Comparison of ENCODE assay signal across 8 cellular contexts in genomic region chr4:184514121-184514988, GRCh38. TPM values are rescaled to one million over a fixed set of nuclear protein-coding genes. Genes with fewer than 3 reads are reported as not detected.
DNase-seq lines count a peak whose midpoint lies in the region; ATAC-seq and TF ChIP-seq lines count a peak whose summit lies in the region.

No MANE protein-coding gene starts in this region.

- DNase-seq in AG04449 (ENCODE audit: low read depth, low spot score) (peak; percentile 69), T-helper 17 cell (no peak), stromal cell of bone marrow (ENCODE audit: low read depth) (peak; percentile 84), DMS114 treated with DMSO at 0.1 percent for 48 hours (lab: John Stamatoyannopoulos, UW; ENCODE audit: unreplicated experiment) (no peak)

- H3K27me3 Mint-ChIP-seq in T-helper 17 cell, result no peaks in the 10 kb centered on the region
- no peaks in the 10 kb centered on the region for H3K27me3 Mint-ChIP-seq in dendritic cell treated with granulocyte-macrophage colony-stimulating factor and Interleukin-4, amounts not matched to agents 40 ng/mL and 50 ng/mL, for 4 days

- intact Hi-C loops in dendritic cell treated with granulocyte-macrophage colony-stimulating factor and Interleukin-4, amounts not matched to agents 40 ng/mL and 50 ng/mL, for 4 days (cut with micrococcal nuclease), result loop anchor here (2.0 kb wide), 2 partner anchors 22 to 40 kb away; partner anchors contain the start of gene IRF2

- peaks cover 15% of the 10 kb centered on the region for H3K9me3 Mint-ChIP-seq in dendritic cell treated with granulocyte-macrophage colony-stimulating factor and Interleukin-4, amounts not matched to agents 40 ng/mL and 50 ng/mL, for 4 days

- no peaks in the 10 kb centered on the region for H3K36me3 Mint-ChIP-seq in T-helper 17 cell (ENCODE audit: low read depth)
- H3K36me3 Mint-ChIP-seq in dendritic cell treated with granulocyte-macrophage colony-stimulating factor and Interleukin-4, amounts not matched to agents 40 ng/mL and 50 ng/mL, for 4 days (ENCODE audit: low read depth), result no peaks in the 10 kb centered on the region

- POLR2A ChIA-PET in AG04449 (lab: Yijun Ruan, JAX), result interaction anchor here (0.9 to 2.0 kb wide), 3 partner anchors 23 to 245 kb away, joined by 3 to 12 read pairs (median 6); partner anchors contain the start of gene IRF2

- CTCF ChIA-PET in AG04449 (lab: Yijun Ruan, JAX), result interaction anchor here (0.8 to 3.1 kb wide), 6 partner anchors 11 to 263 kb away, joined by 3 to 17 read pairs (median 3); no protein-coding TSS in a partner anchor

- no peaks in the 10 kb centered on the region for H3K9me3 ChIP-seq in T-helper 17 cell (ENCODE audit: control insufficient read depth, low read length, poor library complexity, severe bottlenecking)
- no peaks in the 10 kb centered on the region for H3K9me3 ChIP-seq in muscle layer of duodenum (ENCODE audit: control insufficient read depth in 1 of 2, low read length in 2 of 2)

- H3K36me3 ChIP-seq in muscle layer of duodenum (ENCODE audit: control insufficient read depth in 1 of 2, insufficient read depth in 2 of 2, low read length in 2 of 2), result no peaks in the 10 kb centered on the region

- H3K4me1 ChIP-seq in muscle layer of duodenum (ENCODE audit: control insufficient read depth in 1 of 2, insufficient read depth in 2 of 2, low read length in 2 of 2), result peaks cover 0 to 8% of the 10 kb centered on the region in 2 donors

- H3K4me3 ChIP-seq in AG04449 (ENCODE audit: low read depth, low read length) (peak overlapping the region; percentile 48), muscle layer of duodenum (ENCODE audit: low read depth in 1 of 2, low read length in 2 of 2) (no peak overlapping the region)

- peak; percentile 98 for ATAC-seq in GM18909 (IDR thresholded peaks at IDR 0.05; ENCODE audit: poor library complexity, unreplicated experiment)
- peak; percentile 97 for ATAC-seq in HG03108 (IDR thresholded peaks at IDR 0.05; ENCODE audit: unreplicated experiment)
- peak; percentile 64 for ATAC-seq in T-helper 17 cell

- no peak for TF ChIP-seq CTCF in AG04449 (IDR thresholded peaks at IDR 0.05; ENCODE audit: insufficient read depth, low read length, missing control alignments)

- peak overlapping the region; percentile 55 for H3K4me3 Mint-ChIP-seq in T-helper 17 cell
- H3K4me3 Mint-ChIP-seq in dendritic cell treated with granulocyte-macrophage colony-stimulating factor and Interleukin-4, amounts not matched to agents 40 ng/mL and 50 ng/mL, for 4 days, result peak overlapping the region; percentile 20

- peaks cover 16% of the 10 kb centered on the region for H3K4me1 Mint-ChIP-seq in T-helper 17 cell
- H3K4me1 Mint-ChIP-seq in dendritic cell treated with granulocyte-macrophage colony-stimulating factor and Interleukin-4, amounts not matched to agents 40 ng/mL and 50 ng/mL, for 4 days (ENCODE audit: low read depth), result peaks cover 47% of the 10 kb centered on the region

- no peaks in the 10 kb centered on the region for H3K27me3 ChIP-seq in muscle layer of duodenum (ENCODE audit: low read depth, low read length)

- H3K27ac Mint-ChIP-seq in T-helper 17 cell, result peak overlapping the region; percentile 65
- peak overlapping the region; percentile 83 for H3K27ac Mint-ChIP-seq in dendritic cell treated with granulocyte-macrophage colony-stimulating factor and Interleukin-4, amounts not matched to agents 40 ng/mL and 50 ng/mL, for 4 days

- H3K27ac ChIP-seq in muscle layer of duodenum (ENCODE audit: low read length), result peak overlapping the region; percentile 26

RNA-seq across cellular contexts. Expression of gene IRF2, which starts 40.0 kb away (rescaled TPM):
- 10 to 100 TPM; 33.5 to 37.2 TPM for total RNA-seq in T-helper 17 cell

Comparison
In these comparisons a context has a peak if more than half of its experiments do, and no peak if none do; other contexts are left out.
1. DNase-seq: peak in AG04449 (single experiment) and stromal cell of bone marrow (single experiment); none in T-helper 17 cell (0 of 3) and DMS114 treated with DMSO at 0.1 percent for 48 hours (single experiment).
2. Peak in every context shown above with its lines, with median percentiles within 50 percentile points of each other: ATAC-seq.